1 cellular context compared by ENCODE assay signal in genomic region chr16:86604436-86605220, GRCh38.
TF ChIP-seq lines count a peak whose summit lies in the region.

No MANE protein-coding gene starts in this region.

TF ChIP-seq in IMR-90, 13 proteins besides CTCF, POLR2A, EP300 and RAD21:
- TF ChIP-seq USF2 (IDR thresholded peaks at IDR 0.05; ENCODE audit: low read depth, low read length) (no peak), BHLHE40 (IDR thresholded peaks at IDR 0.05; ENCODE audit: low read depth, low read length) (no peak), FOS (IDR thresholded peaks at IDR 0.05; ENCODE audit: low read depth, low read length) (no peak)
